12 cellular contexts compared by ENCODE assay signal in genomic region chr1:22780696-22781095, GRCh38.
DNase-seq lines count a peak whose midpoint lies in the region; ATAC-seq and TF ChIP-seq lines count a peak whose summit lies in the region.
"Had no signal": no experiment of that assay in that cellular context is flagged by ENCODE, and none has a peak within 500 bp of the region (broad histone marks: within the 10 kb centered on the region; RNA-seq: fewer than 3 reads in every experiment).

No MANE protein-coding gene starts in this region.

- CTCF ChIA-PET in CD8-positive, alpha-beta memory T cell (lab: Charles Lee) = no interaction called here
- CTCF ChIA-PET in activated CD4-positive, alpha-beta memory T cell treated with anti-CD3 and anti-CD28 coated beads, Interleukin-2, amount 10 ng/mL, durations not matched to agents 7 days and 5 days (lab: Charles Lee) = no interaction called here

- no CpG with 5 or more reads among the region's 14 CpGs for WGBS in iPS DF 6.9 (ENCODE audit: insufficient coverage, insufficient read length)

- H3K27ac ChIP-seq in GM23338 (ENCODE audit: low read depth) (no peak overlapping the region), iPS DF 6.9 (ENCODE audit: low read length) (no peak overlapping the region)
- no peak overlapping the region for H3K27ac ChIP-seq in CD8-positive, alpha-beta memory T cell (ENCODE audit: low read depth, low read length)
- H3K27ac ChIP-seq: esophagus muscularis mucosa had no signal

- H4K20me1 ChIP-seq in GM23338 (replicated peaks; ENCODE audit: insufficient read depth) = no peaks in the 10 kb centered on the region

- H3K4me1 Mint-ChIP-seq in GM23338 = peaks cover 19% of the 10 kb centered on the region
- H3K4me1 Mint-ChIP-seq in CD8-positive, alpha-beta memory T cell = no peaks in the 10 kb centered on the region
- no peaks in the 10 kb centered on the region for H3K4me1 Mint-ChIP-seq in activated CD4-positive, alpha-beta memory T cell treated with anti-CD3 and anti-CD28 coated beads, Interleukin-2, amount 10 ng/mL, durations not matched to agents 7 days and 5 days
- H3K4me1 Mint-ChIP-seq: activated naive CD4-positive, alpha-beta T cell treated with anti-CD3 and anti-CD28 coated beads, Interleukin-2, amount 50 U/mL, for 24 hours had no signal

- no peak overlapping the region for H2AFZ ChIP-seq in GM23338

- no peaks in the 10 kb centered on the region for H3K79me2 ChIP-seq in GM23338 (replicated peaks; ENCODE audit: insufficient read depth)

- H3K9me3 ChIP-seq in BE2C (no peaks in the 10 kb centered on the region), iPS DF 6.9 (ENCODE audit: control insufficient read depth, insufficient read depth, low read length) (no peaks in the 10 kb centered on the region)
- H3K9me3 ChIP-seq in CD8-positive, alpha-beta memory T cell (ENCODE audit: low read length) = no peaks in the 10 kb centered on the region
- H3K9me3 ChIP-seq: esophagus muscularis mucosa had no signal

- H3K4me3 Mint-ChIP-seq in GM23338 = no peak overlapping the region
- no peak overlapping the region for H3K4me3 Mint-ChIP-seq in CD8-positive, alpha-beta memory T cell
- no peak overlapping the region for H3K4me3 Mint-ChIP-seq in activated CD4-positive, alpha-beta memory T cell treated with anti-CD3 and anti-CD28 coated beads, Interleukin-2, amount 10 ng/mL, durations not matched to agents 7 days and 5 days
- H3K4me3 Mint-ChIP-seq: activated naive CD4-positive, alpha-beta T cell treated with anti-CD3 and anti-CD28 coated beads, Interleukin-2, amount 50 U/mL, for 24 hours; T-helper 17 cell had no signal

- POLR2A ChIA-PET in CD8-positive, alpha-beta memory T cell (lab: Charles Lee) = no interaction called here
- POLR2A ChIA-PET in activated CD4-positive, alpha-beta memory T cell treated with anti-CD3 and anti-CD28 coated beads, Interleukin-2, amount 10 ng/mL, durations not matched to agents 7 days and 5 days (lab: Charles Lee) = no interaction called here

- no peak overlapping the region for H3K4me3 ChIP-seq in BE2C (ENCODE audit: low read depth, low read length)
- H3K4me3 ChIP-seq in GM23338 = no peak overlapping the region
- no peak overlapping the region for H3K4me3 ChIP-seq in iPS DF 6.9 (ENCODE audit: low read length)
- no peak overlapping the region for H3K4me3 ChIP-seq in CD8-positive, alpha-beta memory T cell (ENCODE audit: low read length)
- H3K4me3 ChIP-seq: esophagus muscularis mucosa had no signal

- H3K27me3 ChIP-seq in BE2C = no peaks in the 10 kb centered on the region
- no peaks in the 10 kb centered on the region for H3K27me3 ChIP-seq in GM23338 (ENCODE audit: insufficient read depth)
- H3K27me3 ChIP-seq in iPS DF 6.9 (ENCODE audit: control insufficient read depth, insufficient read depth, low read length) = no peaks in the 10 kb centered on the region
- no peaks in the 10 kb centered on the region for H3K27me3 ChIP-seq in CD8-positive, alpha-beta memory T cell (ENCODE audit: insufficient read depth, low read length, poor library complexity, severe bottlenecking)

- H3K36me3 Mint-ChIP-seq in GM23338 (ENCODE audit: low read depth) = no peaks in the 10 kb centered on the region
- H3K36me3 Mint-ChIP-seq in CD8-positive, alpha-beta memory T cell = no peaks in the 10 kb centered on the region
- H3K36me3 Mint-ChIP-seq in activated CD4-positive, alpha-beta memory T cell treated with anti-CD3 and anti-CD28 coated beads, Interleukin-2, amount 10 ng/mL, durations not matched to agents 7 days and 5 days (ENCODE audit: low read depth) = no peaks in the 10 kb centered on the region
- H3K36me3 Mint-ChIP-seq: activated naive CD4-positive, alpha-beta T cell treated with anti-CD3 and anti-CD28 coated beads, Interleukin-2, amount 50 U/mL, for 24 hours had no signal

- H3K9me3 Mint-ChIP-seq in GM23338 = no peaks in the 10 kb centered on the region
- H3K9me3 Mint-ChIP-seq in CD8-positive, alpha-beta memory T cell = peaks cover 0 to 3% (median 0%) of the 10 kb centered on the region in 5 donors
- no peaks in the 10 kb centered on the region for H3K9me3 Mint-ChIP-seq in activated CD4-positive, alpha-beta memory T cell treated with anti-CD3 and anti-CD28 coated beads, Interleukin-2, amount 10 ng/mL, durations not matched to agents 7 days and 5 days
- H3K9me3 Mint-ChIP-seq: activated naive CD4-positive, alpha-beta T cell treated with anti-CD3 and anti-CD28 coated beads, Interleukin-2, amount 50 U/mL, for 24 hours had no signal

- H3K27ac Mint-ChIP-seq in GM23338 = peak overlapping the region; percentile 72; the same call in 1 of the 2 replicates
- H3K27ac Mint-ChIP-seq in CD8-positive, alpha-beta memory T cell = no peak overlapping the region
- no peak overlapping the region for H3K27ac Mint-ChIP-seq in activated CD4-positive, alpha-beta memory T cell treated with anti-CD3 and anti-CD28 coated beads, Interleukin-2, amount 10 ng/mL, durations not matched to agents 7 days and 5 days
- H3K27ac Mint-ChIP-seq: activated naive CD4-positive, alpha-beta T cell treated with anti-CD3 and anti-CD28 coated beads, Interleukin-2, amount 50 U/mL, for 24 hours; T-helper 17 cell had no signal

- DNase-seq in BE2C (peak; percentile 64), GM23338 (ENCODE audit: low spot score) (peak; percentile 88), SK-N-DZ (ENCODE audit: low spot score) (peak; percentile 40), iPS DF 6.9 (ENCODE audit: low read depth, low spot score) (peak; percentile 63), activated gamma-delta T cell treated with Interleukin-2 at 50 U/mL for 16 hours (no peak)
- no peak for DNase-seq in CD8-positive, alpha-beta memory T cell
- DNase-seq in activated CD4-positive, alpha-beta memory T cell treated with anti-CD3 and anti-CD28 coated beads, Interleukin-2, amount 10 ng/mL, durations not matched to agents 7 days and 5 days = no peak
- DNase-seq: NCI-H1930, T-helper 17 cell had no signal

- TF ChIP-seq CTCF in BE2C (IDR thresholded peaks at IDR 0.05; ENCODE audit: low read depth, low read length) = no peak
- TF ChIP-seq CTCF in GM23338 (conservative IDR thresholded peaks at IDR 0.05; ENCODE audit: low read depth in 2 of 2) = no peak

- H3K27me3 Mint-ChIP-seq in GM23338 (ENCODE audit: insufficient read depth, low read depth, poor library complexity) = no peaks in the 10 kb centered on the region
- H3K27me3 Mint-ChIP-seq in CD8-positive, alpha-beta memory T cell = peaks cover 7 to 31% of the 10 kb centered on the region in 2 donors
- H3K27me3 Mint-ChIP-seq in activated CD4-positive, alpha-beta memory T cell treated with anti-CD3 and anti-CD28 coated beads, Interleukin-2, amount 10 ng/mL, durations not matched to agents 7 days and 5 days = peaks cover 21% of the 10 kb centered on the region
- H3K27me3 Mint-ChIP-seq: activated naive CD4-positive, alpha-beta T cell treated with anti-CD3 and anti-CD28 coated beads, Interleukin-2, amount 50 U/mL, for 24 hours had no signal

- ATAC-seq in GM23338 = peak; percentile 91
- ATAC-seq in HG03159 (IDR thresholded peaks at IDR 0.05; ENCODE audit: unreplicated experiment) = no peak
- ATAC-seq: T-helper 17 cell had no signal

- H3F3A ChIP-seq in GM23338 (replicated peaks; ENCODE audit: low read depth) = no peaks in the 10 kb centered on the region

- H3K36me3 ChIP-seq in BE2C (no peaks in the 10 kb centered on the region), GM23338 (ENCODE audit: insufficient read depth) (no peaks in the 10 kb centered on the region), iPS DF 6.9 (ENCODE audit: control insufficient read depth, insufficient read depth, low read length) (no peaks in the 10 kb centered on the region)
- no peaks in the 10 kb centered on the region for H3K36me3 ChIP-seq in CD8-positive, alpha-beta memory T cell (ENCODE audit: insufficient read depth, low read length)
- H3K36me3 ChIP-seq: esophagus muscularis mucosa had no signal

- no peak overlapping the region for H3K4me2 ChIP-seq in GM23338

- H3K9me2 ChIP-seq in GM23338 (ENCODE audit: insufficient read depth) = no peaks in the 10 kb centered on the region

- H3K4me1 ChIP-seq in BE2C = no peaks in the 10 kb centered on the region; the same call in 1 of the 2 replicates
- peaks cover 3% of the 10 kb centered on the region; the same call in 1 of the 2 replicates for H3K4me1 ChIP-seq in GM23338 (ENCODE audit: insufficient read depth)
- peaks cover 5% of the 10 kb centered on the region for H3K4me1 ChIP-seq in iPS DF 6.9 (ENCODE audit: control insufficient read depth, insufficient read depth, low read length)
- no peaks in the 10 kb centered on the region for H3K4me1 ChIP-seq in CD8-positive, alpha-beta memory T cell (ENCODE audit: insufficient read depth, low read length)

TF ChIP-seq in GM23338, 12 proteins besides CTCF, POLR2A, EP300 and RAD21 (continues in another document):
- TF ChIP-seq REST (IDR thresholded peaks at IDR 0.05; ENCODE audit: unreplicated experiment) = no peak
- TF ChIP-seq ZNF331 (CRISPR knock-in tag; IDR thresholded peaks at IDR 0.05; ENCODE audit: low read depth) = no peak
- no peak for TF ChIP-seq ZNF114 (CRISPR knock-in tag; IDR thresholded peaks at IDR 0.05)
- no peak for TF ChIP-seq JUNB (IDR thresholded peaks at IDR 0.05; ENCODE audit: unreplicated experiment)
- no peak for TF ChIP-seq EZH2 (IDR thresholded peaks at IDR 0.05; ENCODE audit: low read depth, unreplicated experiment)
- TF ChIP-seq POLR2AphosphoS5 (IDR thresholded peaks at IDR 0.05; ENCODE audit: low read depth) = no peak
- TF ChIP-seq EZH2phosphoT487 (IDR thresholded peaks at IDR 0.05; ENCODE audit: unreplicated experiment) = no peak
- TF ChIP-seq NANOG (IDR thresholded peaks at IDR 0.05; ENCODE audit: borderline replicate concordance) = no peak

Comparison
In these comparisons a context has a peak if more than half of its experiments do, and no peak if none do; other contexts are left out.
1. DNase-seq: peak in BE2C (single experiment), GM23338 (single experiment), SK-N-DZ (single experiment) and iPS DF 6.9 (single experiment); none in CD8-positive, alpha-beta memory T cell (0 of 5), activated gamma-delta T cell treated with Interleukin-2 at 50 U/mL for 16 hours (single experiment) and activated CD4-positive, alpha-beta memory T cell treated with anti-CD3 and anti-CD28 coated beads, Interleukin-2, amount 10 ng/mL, durations not matched to agents 7 days and 5 days (single experiment).